Comparison of ENCODE assay signal across 2 cellular contexts in the genomic region with DNA sequence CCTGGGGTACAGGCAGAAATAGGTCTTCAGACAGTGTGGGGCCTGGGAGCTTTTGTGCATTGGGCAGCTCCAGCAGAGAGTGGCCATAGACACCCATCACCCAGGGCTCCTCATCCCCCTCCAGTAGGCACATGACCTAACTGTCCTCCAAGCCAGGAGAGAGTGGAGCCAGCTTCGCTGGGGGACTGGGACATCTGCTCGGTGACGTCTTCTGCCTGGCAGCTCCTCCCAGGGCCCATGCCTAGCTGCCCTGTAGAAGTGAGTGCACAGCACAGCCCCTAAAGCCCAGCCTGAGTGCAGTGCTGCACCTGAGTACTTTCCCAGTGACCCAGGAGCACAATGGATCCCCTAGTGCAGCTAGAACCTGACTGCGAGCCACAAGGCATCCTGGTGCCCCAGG.
TF ChIP-seq lines count a peak whose summit lies in the region.

No MANE protein-coding gene starts in this region.

TF ChIP-seq in H1, 55 proteins besides CTCF, POLR2A, EP300 and RAD21 (continued from another document):
- TF ChIP-seq FOSL1 (IDR thresholded peaks at IDR 0.05; ENCODE audit: insufficient read depth, low read depth, low read length) (no peak), CEBPB (IDR thresholded peaks at IDR 0.05; ENCODE audit: low read depth, low read length) (no peak), SP2 (IDR thresholded peaks at IDR 0.05; ENCODE audit: low read length) (no peak), BRCA1 (IDR thresholded peaks at IDR 0.05; ENCODE audit: low read depth, low read length) (no peak)

TF ChIP-seq in SK-N-SH, 30 proteins besides CTCF, POLR2A, EP300 and RAD21 (continued from another document):
- TF ChIP-seq EZH2phosphoT487 (IDR thresholded peaks at IDR 0.05; ENCODE audit: borderline replicate concordance, low read depth) (no peak), FOXJ3 (CRISPR knock-in tag; IDR thresholded peaks at IDR 0.05) (no peak), GABPA (IDR thresholded peaks at IDR 0.05; ENCODE audit: low read depth) (no peak), FOSL2 (IDR thresholded peaks at IDR 0.05; ENCODE audit: borderline replicate concordance, low read depth) (no peak), IRF3 (IDR thresholded peaks at IDR 0.05; ENCODE audit: low read depth, low read length) (no peak), ELF1 (IDR thresholded peaks at IDR 0.05) (no peak), RFX5 (IDR thresholded peaks at IDR 0.05; ENCODE audit: low read length) (no peak), MEF2A (IDR thresholded peaks at IDR 0.05; ENCODE audit: borderline replicate concordance, low read depth) (no peak), TAF1 (IDR thresholded peaks at IDR 0.05; ENCODE audit: borderline replicate concordance, low read depth, low read length) (no peak), GATA2 (CRISPR knock-in tag; IDR thresholded peaks at IDR 0.05) (no peak), ZBTB33 (IDR thresholded peaks at IDR 0.05; ENCODE audit: borderline replicate concordance, low read depth) (no peak)
- TF ChIP-seq, protein P1, sequence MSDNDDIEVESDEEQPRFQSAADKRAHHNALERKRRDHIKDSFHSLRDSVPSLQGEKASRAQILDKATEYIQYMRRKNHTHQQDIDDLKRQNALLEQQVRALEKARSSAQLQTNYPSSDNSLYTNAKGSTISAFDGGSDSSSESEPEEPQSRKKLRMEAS (IDR thresholded peaks at IDR 0.05; ENCODE audit: low read depth): no peak
- TF ChIP-seq, protein P2, sequence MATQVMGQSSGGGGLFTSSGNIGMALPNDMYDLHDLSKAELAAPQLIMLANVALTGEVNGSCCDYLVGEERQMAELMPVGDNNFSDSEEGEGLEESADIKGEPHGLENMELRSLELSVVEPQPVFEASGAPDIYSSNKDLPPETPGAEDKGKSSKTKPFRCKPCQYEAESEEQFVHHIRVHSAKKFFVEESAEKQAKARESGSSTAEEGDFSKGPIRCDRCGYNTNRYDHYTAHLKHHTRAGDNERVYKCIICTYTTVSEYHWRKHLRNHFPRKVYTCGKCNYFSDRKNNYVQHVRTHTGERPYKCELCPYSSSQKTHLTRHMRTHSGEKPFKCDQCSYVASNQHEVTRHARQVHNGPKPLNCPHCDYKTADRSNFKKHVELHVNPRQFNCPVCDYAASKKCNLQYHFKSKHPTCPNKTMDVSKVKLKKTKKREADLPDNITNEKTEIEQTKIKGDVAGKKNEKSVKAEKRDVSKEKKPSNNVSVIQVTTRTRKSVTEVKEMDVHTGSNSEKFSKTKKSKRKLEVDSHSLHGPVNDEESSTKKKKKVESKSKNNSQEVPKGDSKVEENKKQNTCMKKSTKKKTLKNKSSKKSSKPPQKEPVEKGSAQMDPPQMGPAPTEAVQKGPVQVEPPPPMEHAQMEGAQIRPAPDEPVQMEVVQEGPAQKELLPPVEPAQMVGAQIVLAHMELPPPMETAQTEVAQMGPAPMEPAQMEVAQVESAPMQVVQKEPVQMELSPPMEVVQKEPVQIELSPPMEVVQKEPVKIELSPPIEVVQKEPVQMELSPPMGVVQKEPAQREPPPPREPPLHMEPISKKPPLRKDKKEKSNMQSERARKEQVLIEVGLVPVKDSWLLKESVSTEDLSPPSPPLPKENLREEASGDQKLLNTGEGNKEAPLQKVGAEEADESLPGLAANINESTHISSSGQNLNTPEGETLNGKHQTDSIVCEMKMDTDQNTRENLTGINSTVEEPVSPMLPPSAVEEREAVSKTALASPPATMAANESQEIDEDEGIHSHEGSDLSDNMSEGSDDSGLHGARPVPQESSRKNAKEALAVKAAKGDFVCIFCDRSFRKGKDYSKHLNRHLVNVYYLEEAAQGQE (IDR thresholded peaks at IDR 0.05; ENCODE audit: low read depth, low read length): no peak
- TF ChIP-seq, protein P3, sequence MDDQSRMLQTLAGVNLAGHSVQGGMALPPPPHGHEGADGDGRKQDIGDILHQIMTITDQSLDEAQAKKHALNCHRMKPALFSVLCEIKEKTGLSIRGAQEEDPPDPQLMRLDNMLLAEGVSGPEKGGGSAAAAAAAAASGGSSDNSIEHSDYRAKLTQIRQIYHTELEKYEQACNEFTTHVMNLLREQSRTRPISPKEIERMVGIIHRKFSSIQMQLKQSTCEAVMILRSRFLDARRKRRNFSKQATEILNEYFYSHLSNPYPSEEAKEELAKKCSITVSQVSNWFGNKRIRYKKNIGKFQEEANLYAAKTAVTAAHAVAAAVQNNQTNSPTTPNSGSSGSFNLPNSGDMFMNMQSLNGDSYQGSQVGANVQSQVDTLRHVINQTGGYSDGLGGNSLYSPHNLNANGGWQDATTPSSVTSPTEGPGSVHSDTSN (IDR thresholded peaks at IDR 0.05): no peak
